Comparison of ENCODE assay signal across 29 cellular contexts in the genomic region with DNA sequence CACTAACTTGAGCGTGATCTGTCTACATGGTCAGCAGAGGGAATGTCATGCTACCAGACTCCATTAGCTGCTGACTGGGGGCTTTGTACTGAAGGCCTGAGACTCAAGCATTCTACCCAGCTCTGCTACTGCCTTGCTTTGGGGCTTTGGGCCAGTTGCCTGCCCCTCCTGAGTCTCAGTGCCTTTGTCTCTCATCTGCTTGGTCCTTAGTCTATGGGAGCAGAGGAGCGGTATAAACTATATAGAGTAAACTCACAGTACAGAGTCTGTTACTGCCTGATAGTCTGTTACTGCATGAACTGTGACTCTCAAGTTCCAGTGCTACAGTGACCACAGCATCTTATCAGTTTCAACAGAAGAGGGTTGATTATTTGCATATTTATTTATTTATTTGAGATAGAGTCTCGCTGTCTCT. TPM values are rescaled to one million over a fixed set of nuclear protein-coding genes. Genes with fewer than 3 reads are reported as not detected.
"Had no signal": no experiment of that assay in that cellular context is flagged by ENCODE, and none has a peak within 500 bp of the region (broad histone marks: within the 10 kb centered on the region; RNA-seq: fewer than 3 reads in every experiment).

No MANE protein-coding gene starts in this region.

- H3K36me3 ChIP-seq: right atrium auricular region, suprapubic skin, tibial artery, upper lobe of right lung had no signal

- H3K4me3 ChIP-seq: right atrium auricular region, suprapubic skin, tibial artery, upper lobe of right lung had no signal

- FAIRE-seq: bronchial epithelial cell, colon, endometrium, frontal cortex, keratinocyte had no signal

- DNase-seq: activated B cell treated with CpG ODN at 0.5 μM for 24 hours; activated CD4-positive, alpha-beta T cell treated with anti-CD3 and anti-CD28 coated beads, Interleukin-2, amount 50 U/mL, for 1 hour; activated CD8-positive, alpha-beta T cell treated with anti-CD3 and anti-CD28 coated beads for 36 hours; activated naive CD4-positive, alpha-beta T cell; activated T-cell treated with anti-CD3 and anti-CD28 coated beads, Interleukin-2, amount 50 U/mL, for 4 hours; anterior cingulate cortex; effector CD8-positive, alpha-beta T cell; left cardiac atrium; mammary epithelial cell; naive B cell; nucleus accumbens; stimulated activated CD4-positive, alpha-beta T cell treated with anti-CD3 and anti-CD28 coated beads, Interleukin-15, amount 100 ng/mL, for 24 hours; stimulated activated CD4-positive, alpha-beta T cell treated with anti-CD3 and anti-CD28 coated beads, Interleukin-2, amount 100 ng/mL, for 24 hours; stimulated activated naive CD4-positive, alpha-beta T cell; T-helper 1 cell; tibial artery; upper lobe of right lung had no signal

- H2AFZ ChIP-seq: parathyroid adenoma had no signal

- H3K27ac ChIP-seq: epithelial cell of prostate, parathyroid adenoma, right atrium auricular region, suprapubic skin, tibial artery, upper lobe of right lung had no signal

- H3K9ac ChIP-seq: parathyroid adenoma had no signal

- ATAC-seq: activated CD8-positive, alpha-beta T cell treated with anti-CD3 and anti-CD28 coated beads for 36 hours; activated naive CD4-positive, alpha-beta T cell treated with anti-CD3 and anti-CD28 coated beads, Interleukin-2, amount 50 U/mL, for 72 hours; activated T-cell treated with anti-CD3 and anti-CD28 coated beads, Interleukin-2, amount 50 U/mL, for 4 hours; activated T-helper 17 cell treated with anti-CD3 and anti-CD28 coated beads, Interleukin-2, amount 50 U/mL, for 72 hours; left cardiac atrium; upper lobe of right lung had no signal

- H3K27me3 ChIP-seq: right atrium auricular region, suprapubic skin, tibial artery, upper lobe of right lung had no signal

- H3K79me2 ChIP-seq: parathyroid adenoma had no signal

- H3K9me3 ChIP-seq: right atrium auricular region, suprapubic skin, tibial artery, upper lobe of right lung had no signal

- H3K4me1 ChIP-seq: parathyroid adenoma, right atrium auricular region, suprapubic skin, tibial artery, upper lobe of right lung had no signal

RNA-seq across cellular contexts. Expression of a gene that starts 38.5 kb away (rescaled TPM):
- polyA plus RNA-seq: neural cell had no signal
